8 cellular contexts compared by ENCODE assay signal in the genomic region with DNA sequence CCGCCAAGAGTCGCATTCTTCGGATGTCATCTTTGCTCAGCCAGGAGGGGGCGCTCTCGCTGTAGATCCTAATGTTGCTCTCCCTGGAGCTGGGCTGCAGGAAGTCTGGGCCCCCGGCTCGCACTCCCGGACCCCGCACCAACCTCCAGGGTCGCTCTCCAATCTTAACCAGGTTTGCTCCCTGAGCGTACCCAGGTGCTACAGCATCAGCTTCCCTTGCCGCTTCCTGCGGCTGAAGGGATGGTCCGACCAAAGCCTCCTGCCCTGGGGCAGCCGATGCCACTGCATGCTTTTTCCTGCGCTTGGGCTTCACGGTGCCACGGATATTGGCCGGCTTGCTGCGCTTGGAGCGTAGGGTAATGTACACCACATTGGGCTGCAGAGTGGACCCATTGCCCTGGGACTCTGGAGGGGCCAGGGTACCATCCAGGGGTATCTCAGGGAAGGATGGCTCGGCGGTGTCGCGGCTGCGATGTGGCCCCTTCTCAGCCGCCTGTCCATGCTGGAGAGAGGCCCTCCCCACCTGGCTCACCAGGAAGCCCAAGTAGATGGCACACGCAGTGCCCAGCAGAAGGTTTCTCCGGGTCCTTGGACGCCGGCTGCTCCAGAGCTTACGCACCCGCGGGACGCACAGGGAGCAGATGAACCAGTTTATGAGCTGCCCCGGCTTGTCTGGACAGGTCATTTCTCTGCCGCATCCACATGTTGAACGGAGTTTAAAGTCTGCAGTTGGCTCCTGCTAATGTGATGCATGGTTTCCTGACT. TPM values are rescaled to one million over a fixed set of nuclear protein-coding genes. Genes with fewer than 3 reads are reported as not detected.
DNase-seq lines count a peak whose midpoint lies in the region; ATAC-seq and TF ChIP-seq lines count a peak whose summit lies in the region.

No MANE protein-coding gene starts in this region.

- peaks cover 37% of the 10 kb centered on the region for H3K4me1 Mint-ChIP-seq in nephron

- no peak for TF ChIP-seq RAD21 in SK-N-SH (IDR thresholded peaks at IDR 0.05; ENCODE audit: low read length)

- no peak overlapping the region for H3K9ac ChIP-seq in SK-N-SH
- H3K9ac ChIP-seq in OCI-LY1 (ENCODE audit: low read length): no peak overlapping the region

- CTCF ChIA-PET in SK-N-SH (lab: Yijun Ruan, JAX): interaction anchor here (0.8 to 2.7 kb wide), 4 partner anchors 12 to 155 kb away, joined by 4 to 19 read pairs (median 6); no protein-coding TSS in a partner anchor

- peak overlapping the region; percentile 89 to 96 (median 94) for H3K27ac Mint-ChIP-seq in nephron

- no peaks in the 10 kb centered on the region for H3F3A ChIP-seq in SK-N-SH (replicated peaks; ENCODE audit: insufficient read depth)
- no peaks in the 10 kb centered on the region for H3F3A ChIP-seq in OCI-LY1 (ENCODE audit: insufficient read depth, low read length)

- no peaks in the 10 kb centered on the region for H3K9me2 ChIP-seq in SK-N-SH
- H3K9me2 ChIP-seq in OCI-LY1 (ENCODE audit: low read depth, low read length): no peaks in the 10 kb centered on the region

- no peaks in the 10 kb centered on the region for H3K79me2 ChIP-seq in SK-N-SH (ENCODE audit: insufficient read depth)
- H3K79me2 ChIP-seq in OCI-LY1 (ENCODE audit: insufficient read depth, low read length): no peaks in the 10 kb centered on the region

- H3K4me2 ChIP-seq in SK-N-SH (no peak overlapping the region), OCI-LY1 (ENCODE audit: low read length) (no peak overlapping the region)

- no peaks in the 10 kb centered on the region for H3K9me3 Mint-ChIP-seq in nephron

- H3K27ac ChIP-seq in SK-N-SH (ENCODE audit: low read depth in 2 of 2, low read length in 1 of 2) (no peak overlapping the region), OCI-LY1 (ENCODE audit: low read depth, low read length, poor library complexity, severe bottlenecking) (no peak overlapping the region)

- H3K36me3 ChIP-seq in SK-N-SH (replicated peaks in 1 of 2; ENCODE audit: control insufficient read depth in 1 of 2, insufficient read depth in 2 of 2, low read length in 1 of 2) (no peaks in the 10 kb centered on the region), OCI-LY1 (ENCODE audit: insufficient read depth, low read length) (no peaks in the 10 kb centered on the region)

- TF ChIP-seq CTCF in SK-N-SH (IDR thresholded peaks at IDR 0.05): peak; percentile 48
- TF ChIP-seq CTCF in OCI-LY1 (IDR thresholded peaks at IDR 0.05; ENCODE audit: low read length): peak; percentile 43; the same call in 1 of the 2 replicates
- TF ChIP-seq CTCF in epithelial cell of esophagus (IDR thresholded peaks at IDR 0.05; ENCODE audit: insufficient read depth, low read depth, low read length, missing control alignments): peak; percentile 34
- peak; percentile 52 to 59 (median 57) for TF ChIP-seq CTCF in nephron (IDR thresholded peaks at IDR 0.05; ENCODE audit: unreplicated experiment in 3 of 3)

- POLR2A ChIA-PET in SK-N-SH (lab: Yijun Ruan, JAX): no interaction called here

- H3K4me1 ChIP-seq in SK-N-SH (ENCODE audit: control insufficient read depth in 1 of 2, insufficient read depth in 2 of 2, low read depth in 1 of 2, low read length in 1 of 2) (peaks cover 0 to 5% of the 10 kb centered on the region in 2 experiments; a peak in 3 of 4 replicates), OCI-LY1 (ENCODE audit: insufficient read depth, low read length, severe bottlenecking) (no peaks in the 10 kb centered on the region)

- no peaks in the 10 kb centered on the region for H4K20me1 ChIP-seq in SK-N-SH (ENCODE audit: insufficient read depth)
- H4K20me1 ChIP-seq in OCI-LY1 (ENCODE audit: insufficient read depth, low read length): no peaks in the 10 kb centered on the region

- peaks cover 8% of the 10 kb centered on the region for H3K36me3 Mint-ChIP-seq in nephron (ENCODE audit: low read depth)

- H3K9me3 ChIP-seq in SK-N-SH (no peaks in the 10 kb centered on the region), OCI-LY1 (ENCODE audit: low read length) (no peaks in the 10 kb centered on the region)

- H3K27me3 ChIP-seq in SK-N-SH (ENCODE audit: insufficient read depth): no peaks in the 10 kb centered on the region
- H3K27me3 ChIP-seq in OCI-LY1 (ENCODE audit: insufficient read depth, low read length): no peaks in the 10 kb centered on the region

- DNase-seq in SK-N-SH (no peak), epithelial cell of esophagus (ENCODE audit: low read depth) (peak; percentile 94), Kasumi-1 (lab: John Stamatoyannopoulos, UW) (no peak), LoVo (ENCODE audit: low spot score) (no peak)

- no peak overlapping the region for H2AFZ ChIP-seq in SK-N-SH (ENCODE audit: low read depth)
- H2AFZ ChIP-seq in OCI-LY1 (ENCODE audit: low read length): no peak overlapping the region

- peak overlapping the region; percentile 90 to 97 (median 96) for H3K4me3 Mint-ChIP-seq in nephron

- 96% methylated on average over 21 of the region's 38 CpGs for WGBS in SK-N-SH (ENCODE audit: low lambda C conversion rate)

- ATAC-seq in SK-N-SH treated with all-trans-retinoic acid at 6 μM for 48 hours (no peak), HG03439 (IDR thresholded peaks at IDR 0.05; ENCODE audit: unreplicated experiment) (no peak)

- no peak for TF ChIP-seq EP300 in SK-N-SH (IDR thresholded peaks at IDR 0.05; ENCODE audit: borderline replicate concordance in 1 of 2, low read depth in 1 of 2, low read length in 1 of 2)

- no peak overlapping the region; a peak in 1 of 4 replicates for H3K4me3 ChIP-seq in SK-N-SH (ENCODE audit: low read depth in 2 of 2, low read length in 1 of 2)
- H3K4me3 ChIP-seq in OCI-LY1 (ENCODE audit: low read depth, low read length, poor library complexity, severe bottlenecking): no peak overlapping the region
- peak overlapping the region; percentile 54 for H3K4me3 ChIP-seq in epithelial cell of esophagus (ENCODE audit: low read length)

- H3K27me3 Mint-ChIP-seq in nephron (ENCODE audit: low read depth): no peaks in the 10 kb centered on the region

TF ChIP-seq in SK-N-SH, 30 proteins besides CTCF, POLR2A, EP300 and RAD21:
- TF ChIP-seq, protein P1, sequence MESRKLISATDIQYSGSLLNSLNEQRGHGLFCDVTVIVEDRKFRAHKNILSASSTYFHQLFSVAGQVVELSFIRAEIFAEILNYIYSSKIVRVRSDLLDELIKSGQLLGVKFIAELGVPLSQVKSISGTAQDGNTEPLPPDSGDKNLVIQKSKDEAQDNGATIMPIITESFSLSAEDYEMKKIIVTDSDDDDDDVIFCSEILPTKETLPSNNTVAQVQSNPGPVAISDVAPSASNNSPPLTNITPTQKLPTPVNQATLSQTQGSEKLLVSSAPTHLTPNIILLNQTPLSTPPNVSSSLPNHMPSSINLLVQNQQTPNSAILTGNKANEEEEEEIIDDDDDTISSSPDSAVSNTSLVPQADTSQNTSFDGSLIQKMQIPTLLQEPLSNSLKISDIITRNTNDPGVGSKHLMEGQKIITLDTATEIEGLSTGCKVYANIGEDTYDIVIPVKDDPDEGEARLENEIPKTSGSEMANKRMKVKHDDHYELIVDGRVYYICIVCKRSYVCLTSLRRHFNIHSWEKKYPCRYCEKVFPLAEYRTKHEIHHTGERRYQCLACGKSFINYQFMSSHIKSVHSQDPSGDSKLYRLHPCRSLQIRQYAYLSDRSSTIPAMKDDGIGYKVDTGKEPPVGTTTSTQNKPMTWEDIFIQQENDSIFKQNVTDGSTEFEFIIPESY (IDR thresholded peaks at IDR 0.05; ENCODE audit: borderline replicate concordance, low read depth): no peak
- TF ChIP-seq RCOR1 (IDR thresholded peaks at IDR 0.05; ENCODE audit: low read length) (no peak), NFIC (IDR thresholded peaks at IDR 0.05; ENCODE audit: borderline replicate concordance) (no peak), RXRA (IDR thresholded peaks at IDR 0.05; ENCODE audit: borderline replicate concordance, low read depth) (no peak), POLR2AphosphoS5 (IDR thresholded peaks at IDR 0.05; ENCODE audit: low read depth, low read length) (no peak), YY1 (IDR thresholded peaks at IDR 0.05; ENCODE audit: low read depth) (no peak), FOXJ3 (CRISPR knock-in tag; IDR thresholded peaks at IDR 0.05) (no peak), TCF12 (IDR thresholded peaks at IDR 0.05) (no peak)

TF ChIP-seq in SK-N-SH treated with all-trans-retinoic acid at 6 μM for 48 hours, 23 proteins besides CTCF, POLR2A, EP300 and RAD21:
- TF ChIP-seq GLIS3 (CRISPR knock-in tag; IDR thresholded peaks at IDR 0.05): no peak
- TF ChIP-seq OSR1 (CRISPR knock-in tag; IDR thresholded peaks at IDR 0.05): no peak
- no peak for TF ChIP-seq TOX (CRISPR knock-in tag; IDR thresholded peaks at IDR 0.05; ENCODE audit: borderline replicate concordance)
- no peak for TF ChIP-seq ZFP30 (CRISPR knock-in tag; IDR thresholded peaks at IDR 0.05)
- TF ChIP-seq, protein P2, sequence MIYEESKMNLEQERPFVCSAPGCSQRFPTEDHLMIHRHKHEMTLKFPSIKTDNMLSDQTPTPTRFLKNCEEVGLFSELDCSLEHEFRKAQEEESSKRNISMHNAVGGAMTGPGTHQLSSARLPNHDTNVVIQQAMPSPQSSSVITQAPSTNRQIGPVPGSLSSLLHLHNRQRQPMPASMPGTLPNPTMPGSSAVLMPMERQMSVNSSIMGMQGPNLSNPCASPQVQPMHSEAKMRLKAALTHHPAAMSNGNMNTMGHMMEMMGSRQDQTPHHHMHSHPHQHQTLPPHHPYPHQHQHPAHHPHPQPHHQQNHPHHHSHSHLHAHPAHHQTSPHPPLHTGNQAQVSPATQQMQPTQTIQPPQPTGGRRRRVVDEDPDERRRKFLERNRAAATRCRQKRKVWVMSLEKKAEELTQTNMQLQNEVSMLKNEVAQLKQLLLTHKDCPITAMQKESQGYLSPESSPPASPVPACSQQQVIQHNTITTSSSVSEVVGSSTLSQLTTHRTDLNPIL (CRISPR knock-in tag; IDR thresholded peaks at IDR 0.05; ENCODE audit: low read depth): no peak
- no peak for TF ChIP-seq ZNF8 (CRISPR knock-in tag; IDR thresholded peaks at IDR 0.05)
- no peak for TF ChIP-seq ISL1 (CRISPR knock-in tag; IDR thresholded peaks at IDR 0.05)
- TF ChIP-seq BACH2 (CRISPR knock-in tag; IDR thresholded peaks at IDR 0.05; ENCODE audit: borderline replicate concordance): no peak
- TF ChIP-seq ZC3H10 (CRISPR knock-in tag; IDR thresholded peaks at IDR 0.05): no peak
TF ChIP-seq in SK-N-SH treated with all-trans-retinoic acid at 6 μM for 48 hours: peak in this region for 0.

RNA-seq across cellular contexts. Expression of a gene that starts 2.0 kb away (rescaled TPM):
- 3.7 and 7.2 TPM in 2 replicates for polyA plus RNA-seq in SK-N-SH (2012; rRNA removed)
- polyA plus RNA-seq in SK-N-SH (2012; cell fraction: cytosol; rRNA removed): 6.0 and 8.1 TPM in 2 replicates
- polyA plus RNA-seq in SK-N-SH (2012; cell fraction: nucleus; rRNA removed): 3.4 and 6.0 TPM in 2 replicates

RNA-seq across cellular contexts. Expression of a gene that starts 39.4 kb away (rescaled TPM):
- polyA plus RNA-seq in SK-N-SH (2012; rRNA removed): not detected in 2 replicates
- polyA plus RNA-seq in SK-N-SH (2012; cell fraction: cytosol; rRNA removed): not detected in 2 replicates
- polyA plus RNA-seq in SK-N-SH (2012; cell fraction: nucleus; rRNA removed): 0.12 TPM in 1 of 2 replicates, not detected in the other
